In genomic region chr9:135885100-135885853, GRCh38 we compare ENCODE assay signal across 11 cellular contexts. TPM values are rescaled to one million over a fixed set of nuclear protein-coding genes. Genes with fewer than 3 reads are reported as not detected.
DNase-seq lines count a peak whose midpoint lies in the region; ATAC-seq and TF ChIP-seq lines count a peak whose summit lies in the region.
"Had no signal": no experiment of that assay in that cellular context is flagged by ENCODE, and none has a peak within 500 bp of the region (broad histone marks: within the 10 kb centered on the region; RNA-seq: fewer than 3 reads in every experiment).

No MANE protein-coding gene starts in this region.

- TF ChIP-seq POLR2A in IMR-90 (IDR thresholded peaks at IDR 0.05; ENCODE audit: low read depth, low read length) = no peak

- no peaks in the 10 kb centered on the region for H3K27me3 Mint-ChIP-seq in CD4-positive, alpha-beta T cell
- H3K27me3 Mint-ChIP-seq in brain = no peaks in the 10 kb centered on the region

- in situ Hi-C loops in IMR-90 (cut with MboI; ENCODE audit: low sequenced_read_pairs) = no loop called here

- H3K4ac ChIP-seq in IMR-90 (ENCODE audit: low read depth, low read length) = peak overlapping the region; percentile 56

- H3K56ac ChIP-seq in IMR-90 (ENCODE audit: extremely low read depth, insufficient read depth, low read length) = no peak overlapping the region

- peak overlapping the region; percentile 82 for H2AK9ac ChIP-seq in IMR-90 (replicated peaks; ENCODE audit: low read depth, low read length, poor library complexity)

- peaks cover 30 to 99% of the 10 kb centered on the region in 2 experiments; a peak in 3 of 4 replicates for H3K79me1 ChIP-seq in IMR-90 (ENCODE audit: low read depth in 1 of 2, low read length in 2 of 2)

- no peak overlapping the region for H2BK20ac ChIP-seq in IMR-90 (ENCODE audit: low read depth, low read length)

- no peak for ATAC-seq in CD4-positive, alpha-beta T cell (ENCODE audit: poor library complexity)
- ATAC-seq in IMR-90 (ENCODE audit: low read depth) = peak; percentile 66
- ATAC-seq: gastrocnemius medialis had no signal

- H2AFZ ChIP-seq in IMR-90 (replicated peaks; ENCODE audit: low read length, poor library complexity) (no peak overlapping the region), neural cell (ENCODE audit: low read depth, low read length) (no peak overlapping the region)

- H3K4me3 Mint-ChIP-seq in CD4-positive, alpha-beta T cell = peak overlapping the region; percentile 54
- H3K4me3 Mint-ChIP-seq in brain = peak overlapping the region in 2 of 5 experiments; percentile 4 to 29

- H3K4me3 ChIP-seq in IMR-90 (ENCODE audit: insufficient read depth, low read depth, low read length) (no peak overlapping the region), neural cell (ENCODE audit: low read length) (peak overlapping the region; percentile 40)
- H3K4me3 ChIP-seq: breast epithelium, gastrocnemius medialis, tibial artery had no signal

- H3K9me1 ChIP-seq in IMR-90 (ENCODE audit: insufficient read depth, low read length) = peaks cover 60% of the 10 kb centered on the region

- peak overlapping the region; percentile 58; the same call in 1 of the 2 replicates for H3K18ac ChIP-seq in IMR-90 (ENCODE audit: low read depth, low read length)

- DNase-seq in CD4-positive, alpha-beta T cell = no peak
- DNase-seq in IMR-90 (peak; percentile 60), NCI-H2196 (lab: John Stamatoyannopoulos, UW; ENCODE audit: unreplicated experiment) (no peak), UCSD-AML1 (lab: John Stamatoyannopoulos, UW; ENCODE audit: unreplicated experiment) (no peak), iPS-NIHi7 (ENCODE audit: extremely low spot score) (no peak)
- DNase-seq in central memory CD4-positive, alpha-beta T cell = no peak
- DNase-seq: gastrocnemius medialis, tibial artery had no signal

- no peak for TF ChIP-seq RAD21 in IMR-90 (IDR thresholded peaks at IDR 0.05; ENCODE audit: low read length)
- no peak for TF ChIP-seq RAD21 in neural cell (conservative IDR thresholded peaks at IDR 0.05)

- POLR2A ChIA-PET in CD4-positive, alpha-beta T cell (lab: Charles Lee) = no interaction called here
- POLR2A ChIA-PET in IMR-90 (lab: Charles Lee; ENCODE audit: unreplicated experiment) = no interaction called here

- H3K79me2 ChIP-seq in neural cell (replicated peaks; ENCODE audit: insufficient read depth, low read length) = peaks cover 92% of the 10 kb centered on the region

- H3K14ac ChIP-seq in IMR-90 (replicated peaks; ENCODE audit: low read depth, low read length) = peak overlapping the region; percentile 55; the same call in 1 of the 2 replicates

- peak overlapping the region; percentile 17; the same call in 1 of the 2 replicates for H3K23ac ChIP-seq in IMR-90 (ENCODE audit: low read depth, low read length)

- H3K27ac Mint-ChIP-seq in CD4-positive, alpha-beta T cell = peak overlapping the region; percentile 76
- peak overlapping the region; percentile 20 to 88 (median 37) for H3K27ac Mint-ChIP-seq in brain

- peaks cover 91% of the 10 kb centered on the region for H4K20me1 ChIP-seq in IMR-90 (ENCODE audit: insufficient read depth, low read length)
- H4K20me1 ChIP-seq in neural cell (ENCODE audit: insufficient read depth) = peaks cover 94% of the 10 kb centered on the region

- WGBS in IMR-90 (ENCODE audit: extremely low coverage in 2 of 2, insufficient read length in 1 of 2), 2 experiments = 86% methylated on average over 1 of the region's 7 CpGs; no CpG with 5 or more reads in 1 of the 2 experiments

- no peak overlapping the region for H3K9ac ChIP-seq in IMR-90 (ENCODE audit: low read depth, low read length)
- H3K9ac ChIP-seq in neural cell (ENCODE audit: low read length) = no peak overlapping the region

- intact Hi-C loops in CD4-positive, alpha-beta T cell (cut with DNase I, micrococcal nuclease) = no loop called here
- intact Hi-C loops in IMR-90 (cut with micrococcal nuclease) = no loop called here

- no peak for TF ChIP-seq EP300 in neural cell (conservative IDR thresholded peaks at IDR 0.05; ENCODE audit: poor library complexity, severe bottlenecking)

- no peak overlapping the region for H3K27ac ChIP-seq in CD4-positive, alpha-beta T cell (ENCODE audit: low read depth, low read length)
- H3K27ac ChIP-seq in IMR-90 (ENCODE audit: insufficient read depth, low read length) = peak overlapping the region; percentile 22
- no peak overlapping the region for H3K27ac ChIP-seq in neural cell (ENCODE audit: low read length)
- H3K27ac ChIP-seq: breast epithelium, gastrocnemius medialis, tibial artery had no signal

- CTCF ChIA-PET in CD4-positive, alpha-beta T cell (lab: Charles Lee) = no interaction called here
- CTCF ChIA-PET in IMR-90 (lab: Yijun Ruan, JAX) = no interaction called here

- H4K8ac ChIP-seq in IMR-90 (ENCODE audit: low read depth in 2 of 2, low read length in 2 of 2) = peak overlapping the region in 1 of 2 experiments; percentile 20; a peak in 1 of 4 replicates

- peak overlapping the region; percentile 53; the same call in 1 of the 2 replicates for H2BK120ac ChIP-seq in IMR-90 (ENCODE audit: low read depth, low read length)

- H3K36me3 ChIP-seq in IMR-90 (ENCODE audit: control insufficient read depth, insufficient read depth, low read length) (peaks cover 4% of the 10 kb centered on the region), neural cell (ENCODE audit: insufficient read depth, low read length) (peaks cover 5% of the 10 kb centered on the region)
- H3K36me3 ChIP-seq: breast epithelium had no signal

- no peak for TF ChIP-seq CTCF in CD4-positive, alpha-beta T cell (IDR thresholded peaks at IDR 0.05)
- TF ChIP-seq CTCF in IMR-90 (conservative IDR thresholded peaks at IDR 0.05; ENCODE audit: low read depth, low read length) = no peak
- no peak for TF ChIP-seq CTCF in brain (conservative IDR thresholded peaks at IDR 0.05)
- TF ChIP-seq CTCF in neural cell (IDR thresholded peaks at IDR 0.05; ENCODE audit: poor library complexity, severe bottlenecking) = no peak

- H3K9me3 Mint-ChIP-seq in CD4-positive, alpha-beta T cell = no peaks in the 10 kb centered on the region
- no peaks in the 10 kb centered on the region for H3K9me3 Mint-ChIP-seq in brain

- peak overlapping the region; percentile 60 for H2BK5ac ChIP-seq in IMR-90 (ENCODE audit: low read depth, low read length, poor library complexity, severe bottlenecking)

- no peaks in the 10 kb centered on the region for H3F3A ChIP-seq in neural cell (ENCODE audit: insufficient read depth, low read length, poor library complexity, severe bottlenecking)

- dilution Hi-C loops in IMR-90 (cut with HindIII; ENCODE audit: low sequenced_read_pairs, unreplicated experiment) = no loop called here

- H3K9me3 ChIP-seq in CD4-positive, alpha-beta T cell (ENCODE audit: control insufficient read depth, low read length) = no peaks in the 10 kb centered on the region
- H3K9me3 ChIP-seq in IMR-90 (ENCODE audit: control insufficient read depth, insufficient read depth, low read length) = no peaks in the 10 kb centered on the region
- H3K9me3 ChIP-seq in neural cell (ENCODE audit: low read length) = no peaks in the 10 kb centered on the region
- H3K9me3 ChIP-seq: breast epithelium, gastrocnemius medialis, tibial artery had no signal

- no peak overlapping the region; the same call in 2 of the 3 replicates for H2BK15ac ChIP-seq in IMR-90 (ENCODE audit: low read depth, low read length)

- H4K5ac ChIP-seq in IMR-90 (ENCODE audit: low read depth, low read length) = no peak overlapping the region

- H3K9me2 ChIP-seq in neural cell (ENCODE audit: insufficient read depth, low read length) = no peaks in the 10 kb centered on the region

- BruUV-seq in IMR-90 (replicated peaks; lab: Mats Ljungman, UMichigan) = no TSS peak

- H2AK5ac ChIP-seq in IMR-90 (ENCODE audit: low read depth, low read length) = peak overlapping the region; percentile 65

- peaks cover 5% of the 10 kb centered on the region for H3K36me3 Mint-ChIP-seq in CD4-positive, alpha-beta T cell (ENCODE audit: low read depth)
- H3K36me3 Mint-ChIP-seq in brain = peaks cover 9% of the 10 kb centered on the region

- H3K4me2 ChIP-seq in IMR-90 (ENCODE audit: low read depth, low read length) = peak overlapping the region; percentile 25
- H3K4me2 ChIP-seq in neural cell (ENCODE audit: low read length) = no peak overlapping the region

- peaks cover 65% of the 10 kb centered on the region for H3K4me1 Mint-ChIP-seq in CD4-positive, alpha-beta T cell (ENCODE audit: low read depth)
- peaks cover 78% of the 10 kb centered on the region for H3K4me1 Mint-ChIP-seq in brain

- peak overlapping the region; percentile 36; the same call in 1 of the 2 replicates for H4K91ac ChIP-seq in IMR-90 (ENCODE audit: insufficient read depth, low read depth, low read length)

- no peaks in the 10 kb centered on the region for H3K27me3 ChIP-seq in CD4-positive, alpha-beta T cell (ENCODE audit: control insufficient read depth, insufficient read depth, low read length)
- H3K27me3 ChIP-seq in IMR-90 (ENCODE audit: control insufficient read depth, insufficient read depth, low read length) (no peaks in the 10 kb centered on the region), neural cell (ENCODE audit: insufficient read depth, low read depth, low read length) (no peaks in the 10 kb centered on the region)
- H3K27me3 ChIP-seq: breast epithelium, gastrocnemius medialis, tibial artery had no signal

- H3K4me1 ChIP-seq in IMR-90 (ENCODE audit: control insufficient read depth, insufficient read depth, low read length) = peaks cover 30% of the 10 kb centered on the region

TF ChIP-seq in IMR-90, 13 proteins besides CTCF, POLR2A, EP300 and RAD21 (continues in another document):
- no peak for TF ChIP-seq MAZ (IDR thresholded peaks at IDR 0.05; ENCODE audit: borderline replicate concordance, low read depth, low read length)
- no peak for TF ChIP-seq MXI1 (IDR thresholded peaks at IDR 0.05; ENCODE audit: borderline replicate concordance, low read depth, low read length)
- TF ChIP-seq MAFK (IDR thresholded peaks at IDR 0.05; ENCODE audit: low read depth, low read length) = no peak

TF ChIP-seq in neural cell, 6 proteins besides CTCF, POLR2A, EP300 and RAD21:
- no peak for TF ChIP-seq TAF1 (IDR thresholded peaks at IDR 0.05; ENCODE audit: low read depth)
- TF ChIP-seq MXI1 (conservative IDR thresholded peaks at IDR 0.05; ENCODE audit: poor library complexity, severe bottlenecking) = no peak

RNA-seq across cellular contexts. Expression of gene CAMSAP1, which starts 22.1 kb away (rescaled TPM):
- 10 to 100 TPM; 16.8 to 18.2 TPM for total RNA-seq in CD4-positive, alpha-beta T cell
- 19.5 and 21.1 TPM in 2 replicates for total RNA-seq in IMR-90 (2012; rRNA removed)
- polyA plus RNA-seq in IMR-90 (2012; rRNA removed) (8.2 and 8.6 TPM in 2 replicates), brain (ENCODE audit: insufficient read depth, low read depth, low replicate concordance) (44.7 TPM), neural cell (58.5 and 88.2 TPM in 2 replicates)
- 5.5 and 9.6 TPM in 2 replicates for polyA plus RNA-seq in IMR-90 (2012; cell fraction: cytosol; rRNA removed)
- 8.9 and 9.8 TPM in 2 replicates for polyA plus RNA-seq in IMR-90 (2012; cell fraction: nucleus; rRNA removed; ENCODE audit: low replicate concordance)
- 233 and 257 TPM in 2 replicates for polyA minus RNA-seq in neural cell
